In the genomic region with DNA sequence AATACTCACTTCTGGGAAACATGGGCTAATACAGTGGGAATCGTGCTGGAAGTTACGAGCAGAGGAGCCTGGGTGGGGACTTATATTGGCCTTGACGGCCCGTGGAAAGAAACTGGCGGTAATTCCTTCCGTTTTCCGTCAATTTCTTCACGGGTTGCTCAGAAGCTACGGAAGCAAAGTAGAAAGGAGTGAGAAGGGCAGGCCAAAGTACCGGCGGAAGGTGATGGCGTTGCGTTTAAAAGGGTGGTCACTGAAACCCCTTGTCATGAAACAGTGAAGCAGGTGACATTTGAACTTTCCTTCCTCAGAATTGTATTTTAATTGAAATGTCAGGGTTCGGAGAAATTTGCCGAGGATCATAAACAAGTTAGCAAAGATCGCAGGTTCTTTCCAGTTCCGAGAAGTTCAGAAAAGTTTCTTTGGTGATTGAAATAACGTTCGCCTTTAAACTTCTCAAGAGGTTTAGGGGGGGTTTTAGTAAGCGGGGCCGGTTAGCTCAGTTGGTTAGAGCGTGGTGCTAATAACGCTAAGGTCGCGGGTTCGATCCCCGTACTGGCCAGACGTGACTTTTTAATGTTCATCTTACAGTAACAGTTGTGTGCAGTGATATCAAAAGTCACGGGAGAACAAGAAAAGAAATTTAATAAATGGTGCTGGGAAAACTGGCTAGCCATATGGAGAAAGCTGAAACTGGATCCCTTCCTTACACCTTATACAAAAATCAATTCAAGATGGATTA, we compare ENCODE assay signal across 8 cellular contexts.
DNase-seq lines count a peak whose midpoint lies in the region; ATAC-seq, FAIRE-seq and TF ChIP-seq lines count a peak whose summit lies in the region.
"Not testable (repeated sequence)": the region's sequence is repeated elsewhere in the genome, so short reads cannot be mapped to it uniquely, and the experiment has no call there.

No MANE protein-coding gene starts in this region.

- not testable (repeated sequence) for H4K5ac ChIP-seq in mesendoderm (ENCODE audit: low read length)

- H3K79me1 ChIP-seq in mesendoderm (ENCODE audit: low read length), result not testable (repeated sequence)

- not testable (repeated sequence) for H3K9ac ChIP-seq in NT2/D1 (ENCODE audit: insufficient read length, low read depth)
- peak overlapping the region; percentile 48 for H3K9ac ChIP-seq in mesendoderm (ENCODE audit: low read length)

- not testable (repeated sequence) for H3K4me1 Mint-ChIP-seq in activated CD8-positive, alpha-beta T cell treated with anti-CD3 and anti-CD28 coated beads, Interleukin-2, amount 10 ng/mL, durations not matched to agents 7 days and 5 days (ENCODE audit: low read depth); MCF 10A (ENCODE audit: insufficient read depth, unreplicated experiment)

- BruUV-seq in MCF 10A (replicated peaks; lab: Mats Ljungman, UMichigan), result TSS peak; percentile 100

- TF ChIP-seq POLR2A in H54 (IDR thresholded peaks at IDR 0.05; ENCODE audit: low read depth, low read length), result not testable (repeated sequence)

- peak; percentile 45 for FAIRE-seq in H54 (lab: Jason Lieb, UNC)

- not testable (repeated sequence) for H2BK5ac ChIP-seq in mesendoderm (ENCODE audit: low read length)

- peak overlapping the region; percentile 56 for H3K56ac ChIP-seq in mesendoderm (ENCODE audit: low read length)

- not testable (repeated sequence) for H3K9me3 Mint-ChIP-seq in activated CD8-positive, alpha-beta T cell treated with anti-CD3 and anti-CD28 coated beads, Interleukin-2, amount 10 ng/mL, durations not matched to agents 7 days and 5 days (ENCODE audit: insufficient read depth); MCF 10A (ENCODE audit: unreplicated experiment)

- not testable (repeated sequence) for H3K23ac ChIP-seq in mesendoderm (ENCODE audit: low read length)

- H3K4me2 ChIP-seq in mesendoderm (ENCODE audit: low read length), result peak overlapping the region; percentile 62

- not testable (repeated sequence) for H3K36me3 ChIP-seq in NT2/D1 (ENCODE audit: insufficient read depth, insufficient read length, low read length); mesendoderm (ENCODE audit: control insufficient read depth, insufficient read depth, low read length)

- not testable (repeated sequence) for H3K79me2 ChIP-seq in mesendoderm (ENCODE audit: control insufficient read depth, insufficient read depth, low read length)

- not testable (repeated sequence) for H3K27ac ChIP-seq in mesendoderm (ENCODE audit: low read depth, low read length)

- not testable (repeated sequence) for H2AK5ac ChIP-seq in mesendoderm (ENCODE audit: low read length)

- H3K4me3 ChIP-seq in NT2/D1 (ENCODE audit: insufficient read length, low read depth), result peak overlapping the region; percentile 34
- peak overlapping the region; percentile 55 for H3K4me3 ChIP-seq in fibroblast of mammary gland (ENCODE audit: control insufficient read depth, low read depth, low read length)
- H3K4me3 ChIP-seq in mesendoderm (ENCODE audit: low read length), result peak overlapping the region; percentile 31
- peak overlapping the region; percentile 31 for H3K4me3 ChIP-seq in skeletal muscle cell (ENCODE audit: low read depth, low read length)

- H3K27me3 ChIP-seq in NT2/D1 (ENCODE audit: insufficient read depth, insufficient read length), result peaks cover 33% of the 10 kb centered on the region
- H3K27me3 ChIP-seq in mesendoderm (ENCODE audit: insufficient read depth, low read length, poor library complexity), result not testable (repeated sequence)

- POLR2A ChIA-PET in activated CD8-positive, alpha-beta T cell treated with anti-CD3 and anti-CD28 coated beads, Interleukin-2, amount 10 ng/mL, durations not matched to agents 7 days and 5 days (lab: Charles Lee); MCF 10A (lab: Yijun Ruan, JAX): not testable (repeated sequence)

- peak overlapping the region; percentile 78 for H3K27ac Mint-ChIP-seq in activated CD8-positive, alpha-beta T cell treated with anti-CD3 and anti-CD28 coated beads, Interleukin-2, amount 10 ng/mL, durations not matched to agents 7 days and 5 days
- not testable (repeated sequence) for H3K27ac Mint-ChIP-seq in MCF 10A (ENCODE audit: low read depth, unreplicated experiment)

- CTCF ChIA-PET in activated CD8-positive, alpha-beta T cell treated with anti-CD3 and anti-CD28 coated beads, Interleukin-2, amount 10 ng/mL, durations not matched to agents 7 days and 5 days (lab: Charles Lee); MCF 10A (lab: Yijun Ruan, JAX): not testable (repeated sequence)

- intact Hi-C loops in MCF 10A (cut with micrococcal nuclease), result not testable (repeated sequence)

- peaks cover 33% of the 10 kb centered on the region for H3K27me3 Mint-ChIP-seq in activated CD8-positive, alpha-beta T cell treated with anti-CD3 and anti-CD28 coated beads, Interleukin-2, amount 10 ng/mL, durations not matched to agents 7 days and 5 days (ENCODE audit: low read depth)
- peaks cover 13% of the 10 kb centered on the region for H3K27me3 Mint-ChIP-seq in MCF 10A (ENCODE audit: insufficient read depth, unreplicated experiment)

- peak overlapping the region; percentile 20 for H3K4me3 Mint-ChIP-seq in activated CD8-positive, alpha-beta T cell treated with anti-CD3 and anti-CD28 coated beads, Interleukin-2, amount 10 ng/mL, durations not matched to agents 7 days and 5 days
- peak overlapping the region; percentile 35 for H3K4me3 Mint-ChIP-seq in MCF 10A (ENCODE audit: unreplicated experiment)

- not testable (repeated sequence) for H3K4ac ChIP-seq in mesendoderm (ENCODE audit: low read depth, low read length)

- not testable (repeated sequence) for TF ChIP-seq CTCF in AG09319 (IDR thresholded peaks at IDR 0.05; ENCODE audit: low read depth, low read length); MCF 10A (IDR thresholded peaks at IDR 0.05; ENCODE audit: unreplicated experiment); fibroblast of mammary gland (conservative IDR thresholded peaks at IDR 0.05; ENCODE audit: control insufficient read depth, insufficient read depth, low read depth, low read length)

- DNase-seq in AG09319 (ENCODE audit: extremely low read depth, low read depth), result peak; percentile 8
- not testable (repeated sequence) for DNase-seq in H54 (ENCODE audit: insufficient read length, low spot score); NT2/D1 (ENCODE audit: low read depth, low spot score); activated CD8-positive, alpha-beta T cell treated with anti-CD3 and anti-CD28 coated beads, Interleukin-2, amount 10 ng/mL, durations not matched to agents 7 days and 5 days
- peak; percentile 23 for DNase-seq in MCF 10A (ENCODE audit: unreplicated experiment)
- peak; percentile 88 for DNase-seq in fibroblast of mammary gland (ENCODE audit: low read depth)
- DNase-seq in mesendoderm, result peak; percentile 86
- DNase-seq in skeletal muscle cell (ENCODE audit: low read depth), result peak; percentile 14

- not testable (repeated sequence) for H3K18ac ChIP-seq in mesendoderm (ENCODE audit: low read length)

- H4K8ac ChIP-seq in mesendoderm (ENCODE audit: low read depth, low read length), result not testable (repeated sequence)

- not testable (repeated sequence) for H3K9me3 ChIP-seq in NT2/D1 (ENCODE audit: insufficient read depth, low read length)

- not testable (repeated sequence) for H3K4me1 ChIP-seq in NT2/D1 (ENCODE audit: insufficient read depth, insufficient read length); mesendoderm (ENCODE audit: control insufficient read depth, low read depth, low read length)

- not testable (repeated sequence) for H2BK15ac ChIP-seq in mesendoderm (replicated peaks; ENCODE audit: low read depth)

- H3K36me3 Mint-ChIP-seq in activated CD8-positive, alpha-beta T cell treated with anti-CD3 and anti-CD28 coated beads, Interleukin-2, amount 10 ng/mL, durations not matched to agents 7 days and 5 days (ENCODE audit: low read depth), result peaks cover 16% of the 10 kb centered on the region
- H3K36me3 Mint-ChIP-seq in MCF 10A (ENCODE audit: insufficient read depth, unreplicated experiment), result not testable (repeated sequence)

- no CpG with 5 or more reads among the region's 29 CpGs for WGBS in mesendoderm (ENCODE audit: extremely low coverage, insufficient coverage, low lambda C conversion rate)

- not testable (repeated sequence) for ATAC-seq in activated CD8-positive, alpha-beta T cell treated with anti-CD3 and anti-CD28 coated beads, Interleukin-2, amount 10 ng/mL, durations not matched to agents 7 days and 5 days

- H2BK120ac ChIP-seq in mesendoderm (ENCODE audit: low read depth, low read length), result not testable (repeated sequence)
